Comparison of ENCODE assay signal across 19 cellular contexts in genomic region chr1:60823151-60823550, GRCh38.
DNase-seq lines count a peak whose midpoint lies in the region; ATAC-seq and TF ChIP-seq lines count a peak whose summit lies in the region.
"Had no signal": no experiment of that assay in that cellular context is flagged by ENCODE, and none has a peak within 500 bp of the region (broad histone marks: within the 10 kb centered on the region; RNA-seq: fewer than 3 reads in every experiment).

No MANE protein-coding gene starts in this region.

- H3K27me3 Mint-ChIP-seq in activated naive CD4-positive, alpha-beta T cell treated with anti-CD3 and anti-CD28 coated beads, Interleukin-2, amount 50 U/mL, for 24 hours: peaks cover 2% of the 10 kb centered on the region
- H3K27me3 Mint-ChIP-seq: B cell; CD4-positive, CD25-positive, alpha-beta regulatory T cell had no signal

- peaks cover 6% of the 10 kb centered on the region for H3K4me1 ChIP-seq in mucosa of descending colon (ENCODE audit: low read depth)
- H3K4me1 ChIP-seq: BLaER1 had no signal

- no peak for TF ChIP-seq CTCF in mucosa of descending colon (IDR thresholded peaks at IDR 0.05)

- ATAC-seq in mucosa of descending colon (peak; percentile 39), HG02798 (IDR thresholded peaks at IDR 0.05; ENCODE audit: poor library complexity, unreplicated experiment) (no peak)
- ATAC-seq: CD8-positive, alpha-beta T cell; GM12878 had no signal

- intact Hi-C loops in mucosa of descending colon (cut with DNase I, micrococcal nuclease): no loop called here

- peaks cover 10% of the 10 kb centered on the region for H3K9me3 Mint-ChIP-seq in activated naive CD4-positive, alpha-beta T cell treated with anti-CD3 and anti-CD28 coated beads, Interleukin-2, amount 50 U/mL, for 24 hours

- H3K4me1 Mint-ChIP-seq in activated naive CD4-positive, alpha-beta T cell treated with anti-CD3 and anti-CD28 coated beads, Interleukin-2, amount 50 U/mL, for 24 hours: no peaks in the 10 kb centered on the region
- H3K4me1 Mint-ChIP-seq: B cell; CD4-positive, CD25-positive, alpha-beta regulatory T cell had no signal

- no peak for DNase-seq in activated naive CD4-positive, alpha-beta T cell (lab: John Stamatoyannopoulos, UW)
- DNase-seq in foreskin melanocyte: peak; percentile 36
- no peak for DNase-seq in mucosa of descending colon
- DNase-seq in NCI-H524 (lab: John Stamatoyannopoulos, UW): no peak
- no peak for DNase-seq in hippocampal formation (lab: John Stamatoyannopoulos, UW)
- DNase-seq: CD4-positive, CD25-positive, alpha-beta regulatory T cell; CD8-positive, alpha-beta T cell; DMS 273 treated with DMSO at 0.1 percent for 48 hours; DMS79; EL; GDM1; GM23248; H7; HCEC 1CT had no signal

- H3K4me3 ChIP-seq in mucosa of descending colon: no peak overlapping the region
- H3K4me3 ChIP-seq: BLaER1, GM12878, GM23248 had no signal

- no peak overlapping the region for H3K4me3 Mint-ChIP-seq in activated naive CD4-positive, alpha-beta T cell treated with anti-CD3 and anti-CD28 coated beads, Interleukin-2, amount 50 U/mL, for 24 hours
- H3K4me3 Mint-ChIP-seq: B cell; CD4-positive, CD25-positive, alpha-beta regulatory T cell; CD8-positive, alpha-beta T cell had no signal

- peak overlapping the region; percentile 15 for H3K27ac Mint-ChIP-seq in activated naive CD4-positive, alpha-beta T cell treated with anti-CD3 and anti-CD28 coated beads, Interleukin-2, amount 50 U/mL, for 24 hours
- H3K27ac Mint-ChIP-seq: B cell; CD4-positive, CD25-positive, alpha-beta regulatory T cell; CD8-positive, alpha-beta T cell had no signal

- no peaks in the 10 kb centered on the region for H3K9me3 ChIP-seq in mucosa of descending colon
- H3K9me3 ChIP-seq: BLaER1 had no signal

- H3K36me3 Mint-ChIP-seq in activated naive CD4-positive, alpha-beta T cell treated with anti-CD3 and anti-CD28 coated beads, Interleukin-2, amount 50 U/mL, for 24 hours: no peaks in the 10 kb centered on the region
- H3K36me3 Mint-ChIP-seq: CD4-positive, CD25-positive, alpha-beta regulatory T cell; CD8-positive, alpha-beta T cell had no signal

- H3K36me3 ChIP-seq in mucosa of descending colon (ENCODE audit: low read depth): no peaks in the 10 kb centered on the region
- H3K36me3 ChIP-seq: BLaER1 had no signal
